ENCODE assay signal across 17 cellular contexts in the genomic region with DNA sequence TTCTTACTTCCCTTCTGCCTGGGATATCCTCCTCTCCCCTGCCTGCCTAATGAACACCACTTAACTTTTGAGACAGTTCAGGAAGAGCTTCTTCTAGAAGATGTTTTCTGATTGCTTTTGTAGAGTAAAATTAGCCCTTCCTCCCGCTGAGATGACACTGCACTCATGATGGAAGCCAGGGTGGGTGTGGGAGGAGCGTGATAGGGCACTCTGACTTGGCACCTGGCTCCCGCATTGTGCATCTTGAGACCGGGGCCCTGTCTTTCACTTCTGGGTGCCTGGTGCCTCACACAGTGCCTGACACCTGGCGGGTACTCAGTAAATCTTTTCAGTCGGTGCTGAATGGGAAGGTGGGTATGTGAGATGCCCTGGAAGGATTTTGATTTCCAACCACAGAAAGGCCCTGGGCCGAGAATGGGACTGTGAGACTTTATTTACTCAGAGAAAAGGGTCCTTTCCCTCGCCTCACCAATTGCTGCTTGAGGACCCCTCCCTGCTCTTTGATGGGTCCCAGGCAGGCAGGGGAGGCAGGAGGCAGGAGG. TPM values are rescaled to one million over a fixed set of nuclear protein-coding genes. Genes with fewer than 3 reads are reported as not detected.
DNase-seq lines count a peak whose midpoint lies in the region; ATAC-seq, FAIRE-seq and TF ChIP-seq lines count a peak whose summit lies in the region.
"Had no signal": no experiment of that assay in that cellular context is flagged by ENCODE, and none has a peak within 500 bp of the region (broad histone marks: within the 10 kb centered on the region; RNA-seq: fewer than 3 reads in every experiment).

No MANE protein-coding gene starts in this region.

- H3F3A ChIP-seq in MM.1S (ENCODE audit: insufficient read depth, low read length): no peaks in the 10 kb centered on the region

- no peak for TF ChIP-seq EP300 in K562 (IDR thresholded peaks at IDR 0.05; ENCODE audit: low read length)

- H3K9me2 ChIP-seq in MM.1S (replicated peaks; ENCODE audit: insufficient read depth, low read length): no peaks in the 10 kb centered on the region

- no peaks in the 10 kb centered on the region for H3K27me3 ChIP-seq in MM.1S (replicated peaks; ENCODE audit: insufficient read depth, low read length)
- H3K27me3 ChIP-seq in K562 (ENCODE audit: control insufficient read depth in 2 of 2, insufficient read depth in 2 of 2, low read length in 2 of 2): peaks cover 26 to 43% of the 10 kb centered on the region in 2 experiments
- H3K27me3 ChIP-seq in neuronal stem cell (ENCODE audit: control insufficient read depth in 3 of 3, insufficient read depth in 3 of 3, low read depth in 1 of 3, low read length in 3 of 3): peaks cover 0 to 78% (median 0%) of the 10 kb centered on the region in 3 experiments
- H3K27me3 ChIP-seq: brain microvascular endothelial cell, neural progenitor cell, Peyer's patch had no signal

- H3K36me3 ChIP-seq in MM.1S (replicated peaks; ENCODE audit: insufficient read depth, low read length): no peaks in the 10 kb centered on the region
- H3K36me3 ChIP-seq in K562 (ENCODE audit: control insufficient read depth, insufficient read depth, low read length): no peaks in the 10 kb centered on the region
- no peaks in the 10 kb centered on the region for H3K36me3 ChIP-seq in neuronal stem cell (replicated peaks in 1 of 2; ENCODE audit: control insufficient read depth in 2 of 2, insufficient read depth in 2 of 2, low read length in 2 of 2)
- H3K36me3 ChIP-seq: BLaER1, brain microvascular endothelial cell, heart left ventricle, neural progenitor cell, Peyer's patch had no signal

- POLR2A ChIA-PET in K562 (lab: Yijun Ruan, JAX): interaction anchor here (0.7 to 1.4 kb wide), 5 partner anchors 10 to 144 kb away, joined by 3 to 4 read pairs (median 3); no protein-coding TSS in a partner anchor

- H3K4me2 ChIP-seq in MM.1S (ENCODE audit: low read depth, low read length) (peak overlapping the region; percentile 30; the same call in 1 of the 2 replicates), K562 (ENCODE audit: insufficient read depth, low read length) (0 out of 2 replicates have a peak overlapping the region, but pooled peaks have one; percentile 9), neuronal stem cell (ENCODE audit: insufficient read depth, low read length, poor library complexity, severe bottlenecking) (no peak overlapping the region)
- H3K4me2 ChIP-seq: BLaER1, neural progenitor cell had no signal

- no peak overlapping the region for H2BK15ac ChIP-seq in neuronal stem cell (ENCODE audit: low read length)

- H2AK5ac ChIP-seq in neuronal stem cell (ENCODE audit: low read depth, low read length): no peak overlapping the region

- no peak overlapping the region for H2BK12ac ChIP-seq in neuronal stem cell (ENCODE audit: low read length)

- no peak overlapping the region; the same call in 1 of the 2 replicates for H3K4me3 ChIP-seq in MM.1S (ENCODE audit: low read length)
- no peak overlapping the region for H3K4me3 ChIP-seq in K562
- no peak overlapping the region for H3K4me3 ChIP-seq in neuronal stem cell (ENCODE audit: low read length in 2 of 2)
- H3K4me3 ChIP-seq: BLaER1, heart left ventricle, neural progenitor cell, Peyer's patch had no signal

- H3K27ac ChIP-seq in MM.1S (ENCODE audit: low read length) (peak overlapping the region; percentile 6; the same call in 1 of the 2 replicates), K562 (ENCODE audit: extremely low read depth, low read depth, low read length) (no peak overlapping the region), neuronal stem cell (replicated peaks; ENCODE audit: low read length) (no peak overlapping the region)
- H3K27ac ChIP-seq: BLaER1, brain microvascular endothelial cell, heart left ventricle, neural progenitor cell, Peyer's patch had no signal

- FAIRE-seq in K562 (lab: Jason Lieb, UNC) (no peak), RCC 7860 (lab: Jason Lieb, UNC) (no peak)
- FAIRE-seq: keratinocyte had no signal

- CTCF ChIA-PET in K562 (lab: Yijun Ruan, JAX; ENCODE audit: low intra/inter-chr PET ratio): no interaction called here

- no peaks in the 10 kb centered on the region for H3K79me1 ChIP-seq in neuronal stem cell (ENCODE audit: low read depth, low read length)

- H3K14ac ChIP-seq in neuronal stem cell (ENCODE audit: low read length): no peak overlapping the region

- no peak overlapping the region for H3K18ac ChIP-seq in neuronal stem cell (ENCODE audit: low read length)

- 31% methylated on average over 8 of the region's 8 CpGs for WGBS in K562 (ENCODE audit: insufficient coverage, low coverage, missing lambda C conversion rate)
- WGBS in neuronal stem cell (ENCODE audit: extremely low coverage in 2 of 2, insufficient read length in 2 of 2, insufficient replicate concordance in 1 of 2), 2 donors: no CpG with 5 or more reads among the region's 8 CpGs

- H3K4me1 ChIP-seq in MM.1S (ENCODE audit: low read length) (peaks cover 11% of the 10 kb centered on the region), K562 (replicated peaks in 1 of 2; ENCODE audit: control insufficient read depth in 2 of 2, insufficient read depth in 2 of 2, low read length in 2 of 2) (peaks cover 5 to 9% of the 10 kb centered on the region in 2 experiments; a peak in 3 of 5 replicates), neuronal stem cell (ENCODE audit: control insufficient read depth in 2 of 2, insufficient read depth in 1 of 2, low read depth in 1 of 2, low read length in 2 of 2) (peaks cover 0 to 1% of the 10 kb centered on the region in 2 donors)
- H3K4me1 ChIP-seq: Peyer's patch had no signal

- H2AFZ ChIP-seq in MM.1S (ENCODE audit: low read length) (peak overlapping the region; percentile 66), K562 (ENCODE audit: low read depth, low read length) (peak overlapping the region; percentile 90; the same call in 1 of the 2 replicates), neuronal stem cell (ENCODE audit: low read length) (no peak overlapping the region)
- H2AFZ ChIP-seq: neural progenitor cell had no signal

- BruUV-seq in K562 (replicated peaks; lab: Mats Ljungman, UMichigan): no TSS peak

- no peaks in the 10 kb centered on the region for H4K20me1 ChIP-seq in MM.1S (ENCODE audit: insufficient read depth, low read length)
- H4K20me1 ChIP-seq in K562 (replicated peaks; ENCODE audit: control insufficient read depth, insufficient read depth, low read length): 0 out of 2 replicates have a peak, but pooled peaks cover 3% of the 10 kb centered on the region
- H4K20me1 ChIP-seq: BLaER1 had no signal

- H3K9me3 ChIP-seq in MM.1S (replicated peaks; ENCODE audit: insufficient read depth, low read length): no peaks in the 10 kb centered on the region
- no peaks in the 10 kb centered on the region for H3K9me3 ChIP-seq in K562 (replicated peaks; ENCODE audit: control insufficient read depth, insufficient read depth, low read depth, low read length)
- H3K9me3 ChIP-seq in neuronal stem cell (replicated peaks in 1 of 2; ENCODE audit: control insufficient read depth in 2 of 2, insufficient read depth in 1 of 2, low read depth in 1 of 2, low read length in 2 of 2): peaks cover 0 to 2% of the 10 kb centered on the region in 2 donors
- H3K9me3 ChIP-seq: BLaER1, heart left ventricle, Peyer's patch had no signal

- H4K8ac ChIP-seq in neuronal stem cell (ENCODE audit: low read depth, low read length): no peak overlapping the region

- no peak overlapping the region for H3K9ac ChIP-seq in MM.1S (ENCODE audit: low read length)
- H3K9ac ChIP-seq in K562 (ENCODE audit: insufficient read depth in 1 of 2, low read depth in 2 of 2, low read length in 2 of 2): no peak overlapping the region
- no peak overlapping the region for H3K9ac ChIP-seq in neuronal stem cell (ENCODE audit: low read depth, low read length, poor library complexity)
- H3K9ac ChIP-seq: BLaER1, neural progenitor cell had no signal

- H2BK5ac ChIP-seq in neuronal stem cell (ENCODE audit: low read length): no peak overlapping the region

- H3K23ac ChIP-seq in neuronal stem cell (ENCODE audit: low read depth, low read length, poor library complexity): no peak overlapping the region

- DNase-seq in stimulated activated CD4-positive, alpha-beta T cell treated with anti-CD3 and anti-CD28 coated beads, Interleukin-1b, Interleukin-23, amount 100 ng/mL, for 48 hours: peak; percentile 52
- DNase-seq in stimulated activated CD4-positive, alpha-beta T cell treated with anti-CD3 and anti-CD28 coated beads, Interleukin-12 subunit alpha, Interleukin-12 subunit beta, amount 100 ng/mL, for 4 hours: no peak
- peak; percentile 68 for DNase-seq in MM.1S
- DNase-seq in K562 (ENCODE audit: extremely low read depth in 1 of 4, low spot score in 3 of 4): no peak
- no peak for DNase-seq in GM19238 (ENCODE audit: insufficient read length, low spot score)
- DNase-seq in RCC 7860 (ENCODE audit: low spot score): no peak
- no peak for DNase-seq in neuronal stem cell (ENCODE audit: low spot score)
- DNase-seq: heart left ventricle, NCI-H2081, NCI-H524 treated with DMSO at 0.1 percent for 48 hours had no signal

- in situ Hi-C loops in K562 (cut with MboI): no loop called here

- TF ChIP-seq CTCF in MM.1S (IDR thresholded peaks at IDR 0.05; ENCODE audit: low read length) (no peak), K562 (IDR thresholded peaks at IDR 0.05 in 2 of 3, conservative IDR thresholded peaks at IDR 0.05 in 1 of 3; ENCODE audit: insufficient read depth in 2 of 3, low read depth in 1 of 3, low read length in 3 of 3) (no peak)

- H3K79me2 ChIP-seq in MM.1S (ENCODE audit: low read length) (no peaks in the 10 kb centered on the region), K562 (ENCODE audit: control insufficient read depth, insufficient read depth, low read length) (no peaks in the 10 kb centered on the region)

- H2BK120ac ChIP-seq in neuronal stem cell (ENCODE audit: low read depth, low read length): no peak overlapping the region

- no peak for TF ChIP-seq RAD21 in K562 (CRISPR knock-in tag; conservative IDR thresholded peaks at IDR 0.05 in 1 of 2, IDR thresholded peaks at IDR 0.05 in 1 of 2)

- H4K91ac ChIP-seq in neuronal stem cell (ENCODE audit: low read depth, low read length, poor library complexity): no peak overlapping the region

- no peak overlapping the region for H3K4ac ChIP-seq in neuronal stem cell (ENCODE audit: low read length)

- TF ChIP-seq POLR2A in K562 (conservative IDR thresholded peaks at IDR 0.05): no peak

- intact Hi-C loops in K562 (cut with micrococcal nuclease): no loop called here

- no peak for ATAC-seq in K562
- ATAC-seq: heart left ventricle had no signal

- peaks cover 4% of the 10 kb centered on the region for H3K9me1 ChIP-seq in K562 (ENCODE audit: control insufficient read depth, insufficient read depth, low read length)

RNA-seq across cellular contexts. Expression of a gene that starts 6.8 kb away (rescaled TPM):
- total RNA-seq in K562 (2011; cell fraction: chromatin; rRNA removed; ENCODE audit: low replicate concordance): not detected in 2 replicates
- total RNA-seq in K562 (2011; cell fraction: nucleolus; rRNA removed): not detected in 2 replicates
- total RNA-seq in K562 (2011; cell fraction: nucleoplasm; rRNA removed): not detected in 2 replicates
- total RNA-seq in K562 (2014; rRNA removed): not detected in 2 replicates
- total RNA-seq in K562 (2014; rRNA removed; fragmentation: Illumina TruSeq; extraction: Trizol): not detected in 2 replicates
- not detected in 2 replicates for total RNA-seq in K562 (2015; rRNA removed; fragmentation: Illumina TruSeq; extraction: Trizol)
- not detected in 2 replicates for total RNA-seq in K562 (2021)
- polyA plus RNA-seq in K562 (2011; rRNA removed): not detected in 2 replicates
- polyA plus RNA-seq in K562 (2011; cell fraction: cytosol; rRNA removed): not detected in 2 replicates
- not detected in 2 replicates for polyA plus RNA-seq in K562 (2011; cell fraction: nucleus; rRNA removed)
- not detected in 2 replicates for polyA plus RNA-seq in K562 (2012)
- not detected in 2 replicates for polyA plus RNA-seq in K562 (2014; fragmentation: Illumina TruSeq; extraction: Trizol)
- not detected for polyA plus RNA-seq in K562 (2014; fragmentation: Nextera tagmentation; extraction: Ambion mirVana)
- polyA plus RNA-seq in K562 (2014; rRNA removed): not detected in 2 replicates
- not detected in 2 replicates for polyA minus RNA-seq in K562 (2011; rRNA and poly(A)+ RNA removed)
- not detected in 2 replicates for polyA minus RNA-seq in K562 (2011; cell fraction: cytosol; rRNA and poly(A)+ RNA removed)
- polyA minus RNA-seq in K562 (2011; cell fraction: nucleus; rRNA and poly(A)+ RNA removed): not detected in 2 replicates
- polyA plus RNA-seq in neuronal stem cell (2013, experiment 1 of 2): not detected
- not detected for polyA plus RNA-seq in neuronal stem cell (2013, experiment 2 of 2)
- total RNA-seq: dermis microvascular lymphatic vessel endothelial cell, Peyer's patch had no signal
- polyA plus RNA-seq: heart left ventricle had no signal

RNA-seq across cellular contexts. Expression of a gene that starts 7.1 kb away (rescaled TPM):
- total RNA-seq in K562 (2011; cell fraction: chromatin; rRNA removed; ENCODE audit: low replicate concordance): not detected in 2 replicates
- total RNA-seq in K562 (2011; cell fraction: nucleolus; rRNA removed): not detected in 2 replicates
- total RNA-seq in K562 (2011; cell fraction: nucleoplasm; rRNA removed): not detected in 2 replicates
- total RNA-seq in K562 (2014; rRNA removed) (not detected in 2 replicates), K562 (2014; rRNA removed; fragmentation: Illumina TruSeq; extraction: Trizol) (not detected in 2 replicates), K562 (2015; rRNA removed; fragmentation: Illumina TruSeq; extraction: Trizol) (not detected in 2 replicates), K562 (2021) (not detected in 2 replicates)
- polyA plus RNA-seq in K562 (2011; rRNA removed) (not detected in 2 replicates), K562 (2014; fragmentation: Illumina TruSeq; extraction: Trizol) (not detected in 2 replicates), K562 (2014; fragmentation: Nextera tagmentation; extraction: Ambion mirVana) (not detected), K562 (2014; rRNA removed) (not detected in 2 replicates)
- not detected in 2 replicates for polyA plus RNA-seq in K562 (2011; cell fraction: cytosol; rRNA removed)
- polyA plus RNA-seq in K562 (2011; cell fraction: nucleus; rRNA removed): not detected in 2 replicates
- polyA plus RNA-seq in K562 (2012): not detected in 2 replicates
- polyA minus RNA-seq in K562 (2011; rRNA and poly(A)+ RNA removed): not detected in 2 replicates
- not detected in 2 replicates for polyA minus RNA-seq in K562 (2011; cell fraction: cytosol; rRNA and poly(A)+ RNA removed)
- polyA minus RNA-seq in K562 (2011; cell fraction: nucleus; rRNA and poly(A)+ RNA removed): not detected in 2 replicates
- polyA plus RNA-seq in neuronal stem cell (2013, experiment 1 of 2): 0.17 TPM
- polyA plus RNA-seq in neuronal stem cell (2013, experiment 2 of 2): 0.17 TPM
- polyA plus RNA-seq: heart left ventricle had no signal

RNA-seq across cellular contexts. Expression of a gene that starts 15.2 kb away (rescaled TPM):
- total RNA-seq in K562 (2011; cell fraction: chromatin; rRNA removed; ENCODE audit: low replicate concordance): not detected in 2 replicates
- not detected in 2 replicates for total RNA-seq in K562 (2011; cell fraction: nucleolus; rRNA removed)
- total RNA-seq in K562 (2011; cell fraction: nucleoplasm; rRNA removed): not detected in 2 replicates
- total RNA-seq in K562 (2014; rRNA removed) (not detected in 2 replicates), K562 (2014; rRNA removed; fragmentation: Illumina TruSeq; extraction: Trizol) (not detected in 2 replicates), K562 (2015; rRNA removed; fragmentation: Illumina TruSeq; extraction: Trizol) (not detected in 2 replicates), K562 (2021) (not detected in 2 replicates)
- polyA plus RNA-seq in K562 (2011; rRNA removed) (not detected in 2 replicates), K562 (2014; fragmentation: Illumina TruSeq; extraction: Trizol) (not detected in 2 replicates), K562 (2014; fragmentation: Nextera tagmentation; extraction: Ambion mirVana) (not detected), K562 (2014; rRNA removed) (not detected in 2 replicates)
- polyA plus RNA-seq in K562 (2011; cell fraction: cytosol; rRNA removed): not detected in 2 replicates
- polyA plus RNA-seq in K562 (2011; cell fraction: nucleus; rRNA removed): not detected in 2 replicates
- polyA plus RNA-seq in K562 (2012): not detected in 2 replicates
- polyA minus RNA-seq in K562 (2011; rRNA and poly(A)+ RNA removed): not detected in 2 replicates
- not detected in 2 replicates for polyA minus RNA-seq in K562 (2011; cell fraction: cytosol; rRNA and poly(A)+ RNA removed)
- not detected in 2 replicates for polyA minus RNA-seq in K562 (2011; cell fraction: nucleus; rRNA and poly(A)+ RNA removed)
- 0.01 TPM for polyA plus RNA-seq in neuronal stem cell (2013, experiment 1 of 2)
- polyA plus RNA-seq in neuronal stem cell (2013, experiment 2 of 2): 0.01 TPM
- total RNA-seq: dermis microvascular lymphatic vessel endothelial cell had no signal

RNA-seq across cellular contexts. Expression of a gene that starts 41.5 kb away (rescaled TPM):
- total RNA-seq in K562 (2011; cell fraction: chromatin; rRNA removed; ENCODE audit: low replicate concordance): not detected in 2 replicates
- total RNA-seq in K562 (2011; cell fraction: nucleolus; rRNA removed): not detected in 2 replicates
- total RNA-seq in K562 (2011; cell fraction: nucleoplasm; rRNA removed): not detected in 2 replicates
- total RNA-seq in K562 (2014; rRNA removed): not detected in 2 replicates
- not detected in 2 replicates for total RNA-seq in K562 (2014; rRNA removed; fragmentation: Illumina TruSeq; extraction: Trizol)
- not detected in 2 replicates for total RNA-seq in K562 (2015; rRNA removed; fragmentation: Illumina TruSeq; extraction: Trizol)
- total RNA-seq in K562 (2021): not detected in 2 replicates
- polyA plus RNA-seq in K562 (2011; rRNA removed): not detected in 2 replicates
- not detected in 2 replicates for polyA plus RNA-seq in K562 (2011; cell fraction: cytosol; rRNA removed)
- not detected in 2 replicates for polyA plus RNA-seq in K562 (2011; cell fraction: nucleus; rRNA removed)
- not detected in 2 replicates for polyA plus RNA-seq in K562 (2012)
- not detected in 2 replicates for polyA plus RNA-seq in K562 (2014; fragmentation: Illumina TruSeq; extraction: Trizol)
- not detected for polyA plus RNA-seq in K562 (2014; fragmentation: Nextera tagmentation; extraction: Ambion mirVana)
- not detected in 2 replicates for polyA plus RNA-seq in K562 (2014; rRNA removed)
- not detected in 2 replicates for polyA minus RNA-seq in K562 (2011; rRNA and poly(A)+ RNA removed)
- not detected in 2 replicates for polyA minus RNA-seq in K562 (2011; cell fraction: cytosol; rRNA and poly(A)+ RNA removed)
- polyA minus RNA-seq in K562 (2011; cell fraction: nucleus; rRNA and poly(A)+ RNA removed): not detected in 2 replicates
- polyA plus RNA-seq in neuronal stem cell (2013, experiment 1 of 2): not detected
- polyA plus RNA-seq in neuronal stem cell (2013, experiment 2 of 2): not detected
- total RNA-seq: dermis microvascular lymphatic vessel endothelial cell, esophagus mucosa had no signal
- polyA plus RNA-seq: keratinocyte had no signal

RNA-seq across cellular contexts. Expression of a gene that starts 56.5 kb away (rescaled TPM):
- 21.0 and 31.5 TPM in 2 replicates for total RNA-seq in K562 (2011; cell fraction: chromatin; rRNA removed; ENCODE audit: low replicate concordance)
- total RNA-seq in K562 (2011; cell fraction: nucleolus; rRNA removed): 9.5 and 11.7 TPM in 2 replicates
- 16.6 and 17.5 TPM in 2 replicates for total RNA-seq in K562 (2011; cell fraction: nucleoplasm; rRNA removed)
- total RNA-seq in K562 (2014; rRNA removed): 7.1 and 7.2 TPM in 2 replicates
- total RNA-seq in K562 (2014; rRNA removed; fragmentation: Illumina TruSeq; extraction: Trizol): 8.4 and 9.6 TPM in 2 replicates
- 3.4 and 4.3 TPM in 2 replicates for total RNA-seq in K562 (2015; rRNA removed; fragmentation: Illumina TruSeq; extraction: Trizol)
- 11.4 and 11.5 TPM in 2 replicates for total RNA-seq in K562 (2021)
- 17.0 and 21.3 TPM in 2 replicates for polyA plus RNA-seq in K562 (2011; rRNA removed)
- 8.6 and 14.0 TPM in 2 replicates for polyA plus RNA-seq in K562 (2011; cell fraction: cytosol; rRNA removed)
- polyA plus RNA-seq in K562 (2011; cell fraction: nucleus; rRNA removed): 14.9 and 15.1 TPM in 2 replicates
- 9.0 and 10.0 TPM in 2 replicates for polyA plus RNA-seq in K562 (2012)
- 10.8 and 11.4 TPM in 2 replicates for polyA plus RNA-seq in K562 (2014; fragmentation: Illumina TruSeq; extraction: Trizol)
- polyA plus RNA-seq in K562 (2014; fragmentation: Nextera tagmentation; extraction: Ambion mirVana): 1 to 10 TPM; 5.3 to 6.9 TPM
- 8.9 and 10.3 TPM in 2 replicates for polyA plus RNA-seq in K562 (2014; rRNA removed)
- 14.0 and 16.3 TPM in 2 replicates for polyA minus RNA-seq in K562 (2011; rRNA and poly(A)+ RNA removed)
- polyA minus RNA-seq in K562 (2011; cell fraction: cytosol; rRNA and poly(A)+ RNA removed): 5.1 and 5.3 TPM in 2 replicates
- polyA minus RNA-seq in K562 (2011; cell fraction: nucleus; rRNA and poly(A)+ RNA removed): 4.6 and 6.3 TPM in 2 replicates
- 16.6 TPM for polyA plus RNA-seq in neuronal stem cell (2013, experiment 1 of 2)
- 15.8 TPM for polyA plus RNA-seq in neuronal stem cell (2013, experiment 2 of 2)

Comparison
In these comparisons a context has a peak if more than half of its experiments do, and no peak if none do; other contexts are left out.
1. DNase-seq: peak in stimulated activated CD4-positive, alpha-beta T cell treated with anti-CD3 and anti-CD28 coated beads, Interleukin-1b, Interleukin-23, amount 100 ng/mL, for 48 hours (single experiment) and MM.1S (single experiment); none in stimulated activated CD4-positive, alpha-beta T cell treated with anti-CD3 and anti-CD28 coated beads, Interleukin-12 subunit alpha, Interleukin-12 subunit beta, amount 100 ng/mL, for 4 hours (single experiment), K562 (0 of 4), GM19238 (single experiment), RCC 7860 (single experiment) and neuronal stem cell (single experiment).